In the genomic region with DNA sequence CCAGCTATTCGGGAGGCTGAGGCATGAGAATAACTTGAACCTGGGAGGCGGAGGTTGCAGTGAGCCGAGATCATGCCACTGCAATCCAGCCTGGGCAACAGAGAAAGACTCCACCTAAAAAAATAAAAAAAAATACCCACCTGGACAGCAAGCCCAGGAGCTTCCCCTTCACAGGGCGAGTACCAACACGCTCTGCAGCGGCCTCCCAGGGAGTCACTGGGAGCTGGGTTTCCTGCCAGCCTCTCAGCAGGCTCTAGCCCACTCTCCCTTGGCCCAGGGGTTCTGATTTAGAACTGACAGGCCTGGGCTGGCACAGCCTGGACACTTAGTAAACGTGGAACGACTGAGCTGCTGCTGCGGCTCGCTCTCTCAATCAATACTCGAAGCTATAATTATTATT, we compare ENCODE assay signal across 11 cellular contexts.
A peak's percentile ranks its signal among the peaks of the same experiment; 100 is the strongest.
DNase-seq lines count a peak whose midpoint lies in the region; ATAC-seq lines count a peak whose summit lies in the region.
"Had no signal": no experiment of that assay in that cellular context is flagged by ENCODE, and none has a peak within 500 bp of the region (broad histone marks: within the 10 kb centered on the region; RNA-seq: fewer than 3 reads in every experiment).

No MANE protein-coding gene starts in this region.

- no peak for ATAC-seq in GM18511 (IDR thresholded peaks at IDR 0.05; ENCODE audit: unreplicated experiment)
- ATAC-seq in GM21528 (IDR thresholded peaks at IDR 0.05; ENCODE audit: low FRiP score, unreplicated experiment), result no peak

- H3K27ac ChIP-seq in epithelial cell of prostate, result no peak overlapping the region
- H3K27ac ChIP-seq: SJCRH30 had no signal

- DNase-seq in NCI-H510A treated with DMSO at 0.1 percent for 48 hours (lab: John Stamatoyannopoulos, UW), result peak; percentile 23
- no peak for DNase-seq in NCI-H510A (lab: John Stamatoyannopoulos, UW)
- peak; percentile 77 for DNase-seq in NCI-H1105 treated with DMSO at 0.1 percent for 48 hours (lab: John Stamatoyannopoulos, UW)
- peak; percentile 96 for DNase-seq in NCI-H69 (lab: John Stamatoyannopoulos, UW)
- peak; percentile 31 for DNase-seq in epithelial cell of prostate (ENCODE audit: low read depth, low spot score)
- no peak for DNase-seq in NCI-H128 (lab: John Stamatoyannopoulos, UW; ENCODE audit: unreplicated experiment)
- DNase-seq: NCI-H1436 treated with DMSO at 0.1 percent for 48 hours, SJCRH30, SW 1271 had no signal

Comparison
In these comparisons a context has a peak if more than half of its experiments do, and no peak if none do; other contexts are left out.
1. DNase-seq: peak in NCI-H510A treated with DMSO at 0.1 percent for 48 hours (single experiment), NCI-H1105 treated with DMSO at 0.1 percent for 48 hours (single experiment), NCI-H69 (single experiment) and epithelial cell of prostate (single experiment); none in NCI-H510A (single experiment) and NCI-H128 (single experiment).